Comparison of ENCODE assay signal across 15 cellular contexts in genomic region chr7:26159243-26159642, GRCh38. TPM values are rescaled to one million over a fixed set of nuclear protein-coding genes. Genes with fewer than 3 reads are reported as not detected.
DNase-seq lines count a peak whose midpoint lies in the region; ATAC-seq and TF ChIP-seq lines count a peak whose summit lies in the region.
"Had no signal": no experiment of that assay in that cellular context is flagged by ENCODE, and none has a peak within 500 bp of the region (broad histone marks: within the 10 kb centered on the region; RNA-seq: fewer than 3 reads in every experiment).

No MANE protein-coding gene starts in this region.

- H4K8ac ChIP-seq in mesendoderm (ENCODE audit: low read depth, low read length) = no peak overlapping the region

- no peak overlapping the region for H2BK120ac ChIP-seq in mesendoderm (ENCODE audit: low read depth, low read length)

- peaks cover 4% of the 10 kb centered on the region for H3K79me1 ChIP-seq in mesendoderm (ENCODE audit: low read length)

- H3K56ac ChIP-seq in mesendoderm (ENCODE audit: low read length) = no peak overlapping the region

- H3K18ac ChIP-seq in mesendoderm (ENCODE audit: low read length) = no peak overlapping the region

- H2BK5ac ChIP-seq in mesendoderm (ENCODE audit: low read length) = no peak overlapping the region

- no CpG with 5 or more reads among the region's 2 CpGs for WGBS in mesendoderm (ENCODE audit: extremely low coverage, insufficient coverage, low lambda C conversion rate)

- H3K4me3 ChIP-seq in mesendoderm (ENCODE audit: low read length) (no peak overlapping the region), vagina (no peak overlapping the region)
- H3K4me3 ChIP-seq: smooth muscle cell, thoracic aorta had no signal

- H3K9me3 ChIP-seq in vagina = no peaks in the 10 kb centered on the region
- H3K9me3 ChIP-seq: thoracic aorta had no signal

- no peaks in the 10 kb centered on the region for H3K27me3 ChIP-seq in mesendoderm (ENCODE audit: insufficient read depth, low read length, poor library complexity)
- no peaks in the 10 kb centered on the region for H3K27me3 ChIP-seq in vagina

- no peak overlapping the region for H3K27ac ChIP-seq in mesendoderm (ENCODE audit: low read depth, low read length)
- H3K27ac ChIP-seq in vagina = no peak overlapping the region
- H3K27ac ChIP-seq: thoracic aorta had no signal

- no peak overlapping the region for H4K5ac ChIP-seq in mesendoderm (ENCODE audit: low read length)

- no peak for DNase-seq in T-helper 2 cell treated with Interferon-gamma antibody and Interleukin-4, amounts not matched to agents 5 μg/mL and 100 μg/mL, for 36 hours (ENCODE audit: low spot score)
- DNase-seq in T-helper 2 cell (no peak), HFFc6 (peak; percentile 4), mesendoderm (peak; percentile 74), NCI-H2081 treated with DMSO at 0.1 percent for 48 hours (lab: John Stamatoyannopoulos, UW) (no peak), vagina (ENCODE audit: extremely low spot score in 2 of 2) (no peak), foreskin melanocyte (no peak)
- DNase-seq in activated naive CD8-positive, alpha-beta T cell treated with anti-CD3 and anti-CD28 coated beads, Interleukin-2, amount 50 U/mL, for 24 hours = no peak
- DNase-seq: left ventricle myocardium superior, NCI-H1694, NCI-H69, nucleus accumbens, SHP77 had no signal

- H3K4me1 ChIP-seq in mesendoderm (ENCODE audit: control insufficient read depth, low read depth, low read length) (peaks cover 9% of the 10 kb centered on the region), vagina (no peaks in the 10 kb centered on the region)

- ATAC-seq in activated naive CD8-positive, alpha-beta T cell treated with anti-CD3 and anti-CD28 coated beads, Interleukin-2, amount 50 U/mL, for 24 hours = no peak
- ATAC-seq: left ventricle myocardium superior had no signal

- H3K4me3 Mint-ChIP-seq in T-helper 2 cell treated with Interferon-gamma antibody and Interleukin-4, amounts not matched to agents 5 μg/mL and 100 μg/mL, for 36 hours = peak overlapping the region; percentile 2
- peak overlapping the region; percentile 3; the same call in 1 of the 2 replicates for H3K4me3 Mint-ChIP-seq in HFFc6
- H3K4me3 Mint-ChIP-seq in activated naive CD8-positive, alpha-beta T cell treated with anti-CD3 and anti-CD28 coated beads, Interleukin-2, amount 50 U/mL, for 24 hours = peak overlapping the region; percentile 21

- no peaks in the 10 kb centered on the region for H3K27me3 Mint-ChIP-seq in T-helper 2 cell treated with Interferon-gamma antibody and Interleukin-4, amounts not matched to agents 5 μg/mL and 100 μg/mL, for 36 hours (ENCODE audit: low read depth)
- H3K27me3 Mint-ChIP-seq in HFFc6 (ENCODE audit: insufficient read depth) = no peaks in the 10 kb centered on the region; the same call in none of the 2 replicates
- H3K27me3 Mint-ChIP-seq in activated naive CD8-positive, alpha-beta T cell treated with anti-CD3 and anti-CD28 coated beads, Interleukin-2, amount 50 U/mL, for 24 hours = no peaks in the 10 kb centered on the region

- H3K9ac ChIP-seq in mesendoderm (ENCODE audit: low read length) = no peak overlapping the region

- H3K36me3 ChIP-seq in mesendoderm (ENCODE audit: control insufficient read depth, insufficient read depth, low read length) (no peaks in the 10 kb centered on the region), vagina (no peaks in the 10 kb centered on the region)
- H3K36me3 ChIP-seq: thoracic aorta had no signal

- TF ChIP-seq CTCF in HFFc6 (IDR thresholded peaks at IDR 0.05) (no peak), vagina (IDR thresholded peaks at IDR 0.05) (no peak)

- intact Hi-C loops in vagina (cut with DNase I) = no loop called here

- H3K9me3 Mint-ChIP-seq in T-helper 2 cell treated with Interferon-gamma antibody and Interleukin-4, amounts not matched to agents 5 μg/mL and 100 μg/mL, for 36 hours = no peaks in the 10 kb centered on the region
- H3K9me3 Mint-ChIP-seq in HFFc6 = no peaks in the 10 kb centered on the region
- no peaks in the 10 kb centered on the region for H3K9me3 Mint-ChIP-seq in activated naive CD8-positive, alpha-beta T cell treated with anti-CD3 and anti-CD28 coated beads, Interleukin-2, amount 50 U/mL, for 24 hours

- H2BK15ac ChIP-seq in mesendoderm (replicated peaks; ENCODE audit: low read depth) = no peak overlapping the region

- no peak overlapping the region for H3K23ac ChIP-seq in mesendoderm (ENCODE audit: low read length)

- H3K36me3 Mint-ChIP-seq in T-helper 2 cell treated with Interferon-gamma antibody and Interleukin-4, amounts not matched to agents 5 μg/mL and 100 μg/mL, for 36 hours (ENCODE audit: low read depth) = peaks cover 28% of the 10 kb centered on the region
- no peaks in the 10 kb centered on the region; the same call in 1 of the 2 replicates for H3K36me3 Mint-ChIP-seq in HFFc6 (ENCODE audit: low read depth)
- peaks cover 48% of the 10 kb centered on the region for H3K36me3 Mint-ChIP-seq in activated naive CD8-positive, alpha-beta T cell treated with anti-CD3 and anti-CD28 coated beads, Interleukin-2, amount 50 U/mL, for 24 hours (ENCODE audit: low read depth)

- H3K4me1 Mint-ChIP-seq in T-helper 2 cell treated with Interferon-gamma antibody and Interleukin-4, amounts not matched to agents 5 μg/mL and 100 μg/mL, for 36 hours (ENCODE audit: low read depth) = peaks cover 67% of the 10 kb centered on the region
- H3K4me1 Mint-ChIP-seq in HFFc6 (ENCODE audit: low read depth) = peaks cover 61% of the 10 kb centered on the region
- peaks cover 88% of the 10 kb centered on the region for H3K4me1 Mint-ChIP-seq in activated naive CD8-positive, alpha-beta T cell treated with anti-CD3 and anti-CD28 coated beads, Interleukin-2, amount 50 U/mL, for 24 hours

- H3K79me2 ChIP-seq in mesendoderm (ENCODE audit: control insufficient read depth, insufficient read depth, low read length) = peaks cover 75% of the 10 kb centered on the region

- peak overlapping the region; percentile 22 for H3K27ac Mint-ChIP-seq in T-helper 2 cell treated with Interferon-gamma antibody and Interleukin-4, amounts not matched to agents 5 μg/mL and 100 μg/mL, for 36 hours
- peak overlapping the region; percentile 42; the same call in 1 of the 2 replicates for H3K27ac Mint-ChIP-seq in HFFc6
- H3K27ac Mint-ChIP-seq in activated naive CD8-positive, alpha-beta T cell treated with anti-CD3 and anti-CD28 coated beads, Interleukin-2, amount 50 U/mL, for 24 hours = peak overlapping the region; percentile 99

- H3K4ac ChIP-seq in mesendoderm (ENCODE audit: low read depth, low read length) = no peak overlapping the region

- TF ChIP-seq POLR2A in vagina (IDR thresholded peaks at IDR 0.05) = no peak

- no peak overlapping the region for H2AK5ac ChIP-seq in mesendoderm (ENCODE audit: low read length)

- H3K4me2 ChIP-seq in mesendoderm (ENCODE audit: low read length) = no peak overlapping the region
- H3K4me2 ChIP-seq: smooth muscle cell had no signal

RNA-seq across cellular contexts. Expression of gene NFE2L3, which starts 7.2 kb away (rescaled TPM):
- total RNA-seq in HFFc6 (2021; fragmentation: NEBNext Ultra II Directional; extraction: Animal tissue kit (Norgen Biotek cat#: 25700)) = 1 to 10 TPM; 2.3 to 6.5 (median 2.7) TPM
- 34.7 TPM for polyA plus RNA-seq in mesendoderm (2013, experiment 1 of 2)
- polyA plus RNA-seq in mesendoderm (2013, experiment 2 of 2) = 36.5 TPM
- 5.2 TPM for total RNA-seq in vagina

RNA-seq across cellular contexts. Expression of gene HNRNPA2B1, which starts 41.3 kb away (rescaled TPM):
- total RNA-seq in HFFc6 (2021; fragmentation: NEBNext Ultra II Directional; extraction: Animal tissue kit (Norgen Biotek cat#: 25700)) = 100 to 1,000 TPM; 403 to 643 (median 565) TPM
- 937 TPM for polyA plus RNA-seq in mesendoderm (2013, experiment 1 of 2)
- 922 TPM for polyA plus RNA-seq in mesendoderm (2013, experiment 2 of 2)
- total RNA-seq in vagina = 222 TPM

RNA-seq across cellular contexts. Expression of gene CBX3, which starts 42.3 kb away (rescaled TPM):
- 100 to 1,000 TPM; 115 to 150 (median 140) TPM for total RNA-seq in HFFc6 (2021; fragmentation: NEBNext Ultra II Directional; extraction: Animal tissue kit (Norgen Biotek cat#: 25700))
- 207 TPM for polyA plus RNA-seq in mesendoderm (2013, experiment 1 of 2)
- polyA plus RNA-seq in mesendoderm (2013, experiment 2 of 2) = 206 TPM
- 52.1 TPM for total RNA-seq in vagina

Comparison
In these comparisons a context has a peak if more than half of its experiments do, and no peak if none do; other contexts are left out.
1. DNase-seq: peak in HFFc6 (single experiment) and mesendoderm (single experiment); none in T-helper 2 cell treated with Interferon-gamma antibody and Interleukin-4, amounts not matched to agents 5 μg/mL and 100 μg/mL, for 36 hours (single experiment), T-helper 2 cell (0 of 5), activated naive CD8-positive, alpha-beta T cell treated with anti-CD3 and anti-CD28 coated beads, Interleukin-2, amount 50 U/mL, for 24 hours (single experiment), NCI-H2081 treated with DMSO at 0.1 percent for 48 hours (single experiment), vagina (0 of 2) and foreskin melanocyte (single experiment).
2. H3K27ac Mint-ChIP-seq: peak in every context shown above with its lines; median percentile 99 in activated naive CD8-positive, alpha-beta T cell treated with anti-CD3 and anti-CD28 coated beads, Interleukin-2, amount 50 U/mL, for 24 hours; 42 in HFFc6; 22 in T-helper 2 cell treated with Interferon-gamma antibody and Interleukin-4, amounts not matched to agents 5 μg/mL and 100 μg/mL, for 36 hours.
3. Peak in every context shown above with its lines, with median percentiles within 50 percentile points of each other: H3K4me3 Mint-ChIP-seq.